In the genomic region with DNA sequence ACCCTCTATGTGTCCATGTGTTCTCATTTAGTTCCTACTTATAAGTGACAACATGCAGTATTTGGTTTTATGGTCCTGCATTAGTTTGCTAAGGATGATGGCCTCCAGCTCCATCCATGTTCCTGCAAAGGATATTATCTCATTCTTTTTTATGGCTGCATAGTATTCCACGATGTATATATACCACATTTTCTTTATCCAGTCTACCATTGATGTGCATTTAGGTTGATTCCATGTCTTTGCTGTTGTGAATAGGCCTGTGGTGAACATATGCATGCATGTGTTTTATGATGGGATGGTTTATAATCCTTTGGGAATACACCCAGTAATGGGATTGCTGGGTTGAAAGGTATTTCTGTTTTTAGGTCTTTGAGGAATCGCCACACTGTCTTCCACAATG, we compare ENCODE assay signal across 1 cellular context.
A peak's percentile ranks its signal among the peaks of the same experiment; 100 is the strongest.
TF ChIP-seq lines count a peak whose summit lies in the region.

No MANE protein-coding gene starts in this region.

TF ChIP-seq in K562, 482 proteins besides CTCF, POLR2A, EP300 and RAD21:
- TF ChIP-seq KDM1A (IDR thresholded peaks at IDR 0.05) (peak in 1 of 2 experiments; percentile 35; a peak in 1 of 4 replicates), RBM25 (IDR thresholded peaks at IDR 0.05; ENCODE audit: low read depth, low read length, severe bottlenecking) (peak; percentile 57), BCOR (IDR thresholded peaks at IDR 0.05) (peak; percentile 56), SMARCA5 (IDR thresholded peaks at IDR 0.05) (0 out of 2 replicates have a peak, but pooled peaks have one; percentile 30), ZNF146 (CRISPR knock-in tag; IDR thresholded peaks at IDR 0.05; ENCODE audit: unreplicated experiment) (peak; percentile 97)
- TF ChIP-seq, protein P1, sequence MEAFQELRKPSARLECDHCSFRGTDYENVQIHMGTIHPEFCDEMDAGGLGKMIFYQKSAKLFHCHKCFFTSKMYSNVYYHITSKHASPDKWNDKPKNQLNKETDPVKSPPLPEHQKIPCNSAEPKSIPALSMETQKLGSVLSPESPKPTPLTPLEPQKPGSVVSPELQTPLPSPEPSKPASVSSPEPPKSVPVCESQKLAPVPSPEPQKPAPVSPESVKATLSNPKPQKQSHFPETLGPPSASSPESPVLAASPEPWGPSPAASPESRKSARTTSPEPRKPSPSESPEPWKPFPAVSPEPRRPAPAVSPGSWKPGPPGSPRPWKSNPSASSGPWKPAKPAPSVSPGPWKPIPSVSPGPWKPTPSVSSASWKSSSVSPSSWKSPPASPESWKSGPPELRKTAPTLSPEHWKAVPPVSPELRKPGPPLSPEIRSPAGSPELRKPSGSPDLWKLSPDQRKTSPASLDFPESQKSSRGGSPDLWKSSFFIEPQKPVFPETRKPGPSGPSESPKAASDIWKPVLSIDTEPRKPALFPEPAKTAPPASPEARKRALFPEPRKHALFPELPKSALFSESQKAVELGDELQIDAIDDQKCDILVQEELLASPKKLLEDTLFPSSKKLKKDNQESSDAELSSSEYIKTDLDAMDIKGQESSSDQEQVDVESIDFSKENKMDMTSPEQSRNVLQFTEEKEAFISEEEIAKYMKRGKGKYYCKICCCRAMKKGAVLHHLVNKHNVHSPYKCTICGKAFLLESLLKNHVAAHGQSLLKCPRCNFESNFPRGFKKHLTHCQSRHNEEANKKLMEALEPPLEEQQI (IDR thresholded peaks at IDR 0.05): 0 out of 2 replicates have a peak, but pooled peaks have one; percentile 30
